ENCODE assay signal across 26 cellular contexts in the genomic region with DNA sequence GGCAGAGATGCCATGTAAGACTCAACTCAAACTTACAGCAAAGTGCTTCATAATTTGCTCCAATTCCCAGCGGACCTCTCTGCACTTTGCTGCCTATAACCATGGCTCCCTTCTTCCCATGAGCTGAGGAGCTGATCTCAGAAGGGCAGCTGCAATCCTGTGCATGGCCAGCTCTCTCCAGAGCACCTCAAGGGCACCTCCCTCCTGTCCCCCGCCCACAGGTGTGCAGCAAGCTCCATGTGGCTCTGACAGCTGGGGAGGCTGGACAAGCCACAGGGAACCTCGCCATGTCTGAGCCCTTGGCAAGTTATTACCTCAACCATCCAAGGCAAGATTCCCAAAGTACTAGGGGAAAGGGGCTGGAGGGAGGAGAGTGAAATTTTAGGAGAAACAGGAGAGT.
"Had no signal": no experiment of that assay in that cellular context is flagged by ENCODE, and none has a peak within 500 bp of the region (broad histone marks: within the 10 kb centered on the region; RNA-seq: fewer than 3 reads in every experiment).

No MANE protein-coding gene starts in this region.

- DNase-seq: cerebellar nuclear complex; cortex of kidney; effector memory CD4-positive, alpha-beta T cell; gastrocnemius medialis; glutamatergic neuron; islet precursor cell; left ventricle myocardium inferior; lower lobe of right lung; mesenchymal stem cell; midbrain; nucleus accumbens; retina; spleen; stimulated activated CD4-positive, alpha-beta T cell treated with anti-CD3 and anti-CD28 coated beads, Interleukin-15, amount 100 ng/mL, for 24 hours; stimulated activated CD4-positive, alpha-beta T cell treated with anti-CD3 and anti-CD28 coated beads, Interleukin-1b, Interleukin-23, amount 100 ng/mL, for 48 hours; stimulated activated CD4-positive, alpha-beta T cell treated with anti-CD3 and anti-CD28 coated beads, Interleukin-4, amount 100 ng/mL, for 24 hours; upper lobe of left lung had no signal

- ATAC-seq: esophagus mucosa; gastrocnemius medialis; lower lobe of right lung; natural killer cell treated with Interleukin-12 subunit alpha and Interleukin-12 subunit beta and Interleukin-15 and Interleukin-18, amount 100 ng/mL, for 72 hours; sciatic nerve; stimulated activated memory B cell treated with anti-CD40 and anti-IgM and Interleukin-4, amounts not matched to agents 10 μg/mL and 1 μg/mL and 100 μg/mL, for 72 hours had no signal

- H3K27ac ChIP-seq: left ventricle myocardium inferior, lower lobe of right lung, neural progenitor cell, parathyroid adenoma, prostate gland, spleen, tibial artery, upper lobe of left lung had no signal

- H3K27me3 Mint-ChIP-seq: stimulated activated naive CD8-positive, alpha-beta T cell treated with anti-CD3 and anti-CD28 coated beads, Interleukin-15, Interleukin-2, amounts not matched to agents 100 ng/mL and 50 ng/mL, for 24 hours had no signal

- H3K27ac Mint-ChIP-seq: natural killer cell treated with Interleukin-12 subunit alpha and Interleukin-12 subunit beta and Interleukin-15 and Interleukin-18, amount 100 ng/mL, for 72 hours; neural progenitor cell; stimulated activated memory B cell treated with anti-CD40 and anti-IgM and Interleukin-4, amounts not matched to agents 10 μg/mL and 1 μg/mL and 100 μg/mL, for 72 hours; stimulated activated naive CD8-positive, alpha-beta T cell treated with anti-CD3 and anti-CD28 coated beads, Interleukin-15, Interleukin-2, amounts not matched to agents 100 ng/mL and 50 ng/mL, for 24 hours had no signal

- H3K27me3 ChIP-seq: gastrocnemius medialis, neural progenitor cell, spleen, tibial artery, upper lobe of left lung had no signal

- H3K4me1 ChIP-seq: lower lobe of right lung, parathyroid adenoma, prostate gland, upper lobe of left lung had no signal

- H3K9me3 Mint-ChIP-seq: natural killer cell treated with Interleukin-12 subunit alpha and Interleukin-12 subunit beta and Interleukin-15 and Interleukin-18, amount 100 ng/mL, for 72 hours; neural progenitor cell; stimulated activated memory B cell treated with anti-CD40 and anti-IgM and Interleukin-4, amounts not matched to agents 10 μg/mL and 1 μg/mL and 100 μg/mL, for 72 hours; stimulated activated naive CD8-positive, alpha-beta T cell treated with anti-CD3 and anti-CD28 coated beads, Interleukin-15, Interleukin-2, amounts not matched to agents 100 ng/mL and 50 ng/mL, for 24 hours had no signal

- H3K9me3 ChIP-seq: gastrocnemius medialis, left ventricle myocardium inferior, lower lobe of right lung, prostate gland, spleen, tibial artery, upper lobe of left lung had no signal

- H3K36me3 ChIP-seq: neural progenitor cell, prostate gland had no signal

- H3K4me3 ChIP-seq: left ventricle myocardium inferior, lower lobe of right lung, neural progenitor cell, prostate gland, spleen, tibial artery, upper lobe of left lung had no signal

- H3K4me3 Mint-ChIP-seq: natural killer cell treated with Interleukin-12 subunit alpha and Interleukin-12 subunit beta and Interleukin-15 and Interleukin-18, amount 100 ng/mL, for 72 hours; neural progenitor cell; stimulated activated memory B cell treated with anti-CD40 and anti-IgM and Interleukin-4, amounts not matched to agents 10 μg/mL and 1 μg/mL and 100 μg/mL, for 72 hours; stimulated activated naive CD8-positive, alpha-beta T cell treated with anti-CD3 and anti-CD28 coated beads, Interleukin-15, Interleukin-2, amounts not matched to agents 100 ng/mL and 50 ng/mL, for 24 hours had no signal

- H3K36me3 Mint-ChIP-seq: natural killer cell treated with Interleukin-12 subunit alpha and Interleukin-12 subunit beta and Interleukin-15 and Interleukin-18, amount 100 ng/mL, for 72 hours; stimulated activated memory B cell treated with anti-CD40 and anti-IgM and Interleukin-4, amounts not matched to agents 10 μg/mL and 1 μg/mL and 100 μg/mL, for 72 hours had no signal
